Comparison of ENCODE assay signal across 23 cellular contexts in genomic region chr11:77886401-77886800, GRCh38.
"Had no signal": no experiment of that assay in that cellular context is flagged by ENCODE, and none has a peak within 500 bp of the region (broad histone marks: within the 10 kb centered on the region; RNA-seq: fewer than 3 reads in every experiment).

No MANE protein-coding gene starts in this region.

- H3K4me1 ChIP-seq: colonic mucosa, lower lobe of right lung, psoas muscle, right lobe of liver, testis had no signal

- H3K27me3 Mint-ChIP-seq: naive B cell; stimulated activated naive B cell treated with anti-CD40 and anti-IgM and Interleukin-4, amounts not matched to agents 10 μg/mL and 1 μg/mL and 100 μg/mL, for 72 hours; stimulated activated naive CD8-positive, alpha-beta T cell treated with anti-CD3 and anti-CD28 coated beads, Interleukin-15, amount 100 ng/mL, for 72 hours had no signal

- DNase-seq: cerebellar nuclear complex; colonic mucosa; dermis blood vessel endothelial cell; effector CD4-positive, alpha-beta T cell; endodermal cell; heart left ventricle; hippocampal formation; lower lobe of right lung; mesenchymal stem cell; naive B cell; psoas muscle; retina; right lobe of liver; stimulated activated CD4-positive, alpha-beta T cell treated with anti-CD3 and anti-CD28 coated beads, Interleukin-4, amount 100 ng/mL, for 4 hours; stimulated activated naive B cell treated with anti-CD40 and anti-IgM and Interleukin-4, amounts not matched to agents 10 μg/mL and 1 μg/mL and 100 μg/mL, for 72 hours; stimulated activated naive CD8-positive, alpha-beta T cell treated with anti-CD3 and anti-CD28 coated beads, Interleukin-15, amount 100 ng/mL, for 72 hours; testis had no signal

- H3K4me1 Mint-ChIP-seq: naive B cell; nephron; stimulated activated naive B cell treated with anti-CD40 and anti-IgM and Interleukin-4, amounts not matched to agents 10 μg/mL and 1 μg/mL and 100 μg/mL, for 72 hours; stimulated activated naive CD8-positive, alpha-beta T cell treated with anti-CD3 and anti-CD28 coated beads, Interleukin-15, amount 100 ng/mL, for 72 hours had no signal

- H3K27ac ChIP-seq: colonic mucosa, heart left ventricle, lower lobe of right lung, neutrophil, psoas muscle, right lobe of liver, testis, tibial nerve had no signal

- ATAC-seq: heart left ventricle; left lobe of liver; lower lobe of right lung; psoas muscle; right lobe of liver; stimulated activated naive B cell treated with anti-CD40 and anti-IgM and Interleukin-4, amounts not matched to agents 10 μg/mL and 1 μg/mL and 100 μg/mL, for 72 hours; stimulated activated naive CD8-positive, alpha-beta T cell treated with anti-CD3 and anti-CD28 coated beads, Interleukin-15, amount 100 ng/mL, for 72 hours had no signal

- FAIRE-seq: frontal cortex, islet of Langerhans had no signal

- H3K9me3 ChIP-seq: colonic mucosa, heart left ventricle, lower lobe of right lung, neutrophil, psoas muscle, right lobe of liver, testis, tibial nerve had no signal

- H3K4me3 Mint-ChIP-seq: endodermal cell; naive B cell; nephron; stimulated activated naive B cell treated with anti-CD40 and anti-IgM and Interleukin-4, amounts not matched to agents 10 μg/mL and 1 μg/mL and 100 μg/mL, for 72 hours; stimulated activated naive CD8-positive, alpha-beta T cell treated with anti-CD3 and anti-CD28 coated beads, Interleukin-15, amount 100 ng/mL, for 72 hours had no signal

- H3K4me3 ChIP-seq: colonic mucosa, heart left ventricle, lower lobe of right lung, psoas muscle, right lobe of liver, testis, tibial nerve had no signal

- H3K9me3 Mint-ChIP-seq: naive B cell; nephron; stimulated activated naive B cell treated with anti-CD40 and anti-IgM and Interleukin-4, amounts not matched to agents 10 μg/mL and 1 μg/mL and 100 μg/mL, for 72 hours; stimulated activated naive CD8-positive, alpha-beta T cell treated with anti-CD3 and anti-CD28 coated beads, Interleukin-15, amount 100 ng/mL, for 72 hours had no signal

- H3K27ac Mint-ChIP-seq: endodermal cell; nephron; stimulated activated naive B cell treated with anti-CD40 and anti-IgM and Interleukin-4, amounts not matched to agents 10 μg/mL and 1 μg/mL and 100 μg/mL, for 72 hours had no signal

- H3K27me3 ChIP-seq: colonic mucosa, heart left ventricle, neutrophil, right lobe of liver, testis, tibial nerve had no signal
